In genomic region chr11:45927684-45928413, GRCh38 we compare ENCODE assay signal across 19 cellular contexts. TPM values are rescaled to one million over a fixed set of nuclear protein-coding genes. Genes with fewer than 3 reads are reported as not detected.
DNase-seq lines count a peak whose midpoint lies in the region; ATAC-seq lines count a peak whose summit lies in the region.
"Had no signal": no experiment of that assay in that cellular context is flagged by ENCODE, and none has a peak within 500 bp of the region (broad histone marks: within the 10 kb centered on the region; RNA-seq: fewer than 3 reads in every experiment).

No MANE protein-coding gene starts in this region.

- no peak overlapping the region for H3K4me3 ChIP-seq in CD8-positive, alpha-beta memory T cell (ENCODE audit: low read length)
- H3K4me3 ChIP-seq: left lung, transverse colon had no signal

- H3K36me3 Mint-ChIP-seq in activated CD4-positive, alpha-beta T cell treated with anti-CD3 and anti-CD28 coated beads, Interleukin-2, amount 10 ng/mL, durations not matched to agents 24 days and 14 days (ENCODE audit: low read depth): peaks cover 5% of the 10 kb centered on the region
- peaks cover 0 to 14% (median 2%) of the 10 kb centered on the region in 3 donors for H3K36me3 Mint-ChIP-seq in CD8-positive, alpha-beta memory T cell
- H3K36me3 Mint-ChIP-seq in activated T-helper 17 cell treated with anti-CD3 and anti-CD28 coated beads, Interleukin-2, amount 50 U/mL, for 72 hours (ENCODE audit: low read depth): peaks cover 14% of the 10 kb centered on the region
- peaks cover 0 to 12% (median 0%) of the 10 kb centered on the region in 3 donors for H3K36me3 Mint-ChIP-seq in naive thymus-derived CD8-positive, alpha-beta T cell

- no peaks in the 10 kb centered on the region for H3K9me3 Mint-ChIP-seq in activated CD4-positive, alpha-beta T cell treated with anti-CD3 and anti-CD28 coated beads, Interleukin-2, amount 10 ng/mL, durations not matched to agents 24 days and 14 days
- H3K9me3 Mint-ChIP-seq in CD8-positive, alpha-beta memory T cell: no peaks in the 10 kb centered on the region
- H3K9me3 Mint-ChIP-seq in activated T-helper 17 cell treated with anti-CD3 and anti-CD28 coated beads, Interleukin-2, amount 50 U/mL, for 72 hours: no peaks in the 10 kb centered on the region
- H3K9me3 Mint-ChIP-seq in naive thymus-derived CD8-positive, alpha-beta T cell: no peaks in the 10 kb centered on the region
- H3K9me3 Mint-ChIP-seq: CD4-positive, CD25-positive, alpha-beta regulatory T cell had no signal

- H3K36me3 ChIP-seq in CD8-positive, alpha-beta memory T cell (ENCODE audit: insufficient read depth, low read length): no peaks in the 10 kb centered on the region
- H3K36me3 ChIP-seq: transverse colon had no signal

- peaks cover 17% of the 10 kb centered on the region for H3K27me3 Mint-ChIP-seq in activated CD4-positive, alpha-beta T cell treated with anti-CD3 and anti-CD28 coated beads, Interleukin-2, amount 10 ng/mL, durations not matched to agents 24 days and 14 days
- H3K27me3 Mint-ChIP-seq in CD8-positive, alpha-beta memory T cell: peaks cover 0 to 10% of the 10 kb centered on the region in 2 donors
- H3K27me3 Mint-ChIP-seq in activated T-helper 17 cell treated with anti-CD3 and anti-CD28 coated beads, Interleukin-2, amount 50 U/mL, for 72 hours: no peaks in the 10 kb centered on the region
- peaks cover 0 to 2% (median 0%) of the 10 kb centered on the region in 5 donors for H3K27me3 Mint-ChIP-seq in naive thymus-derived CD8-positive, alpha-beta T cell

- intact Hi-C loops in activated CD4-positive, alpha-beta T cell treated with anti-CD3 and anti-CD28 coated beads, Interleukin-2, amount 10 ng/mL, durations not matched to agents 24 days and 14 days (cut with micrococcal nuclease): no loop called here

- DNase-seq in activated CD4-positive, alpha-beta T cell treated with anti-CD3 and anti-CD28 coated beads, Interleukin-2, amount 10 ng/mL, durations not matched to agents 24 days and 14 days: peak; percentile 56
- DNase-seq in activated CD4-positive, alpha-beta T cell treated with anti-CD3 and anti-CD28 coated beads, Interleukin-2, amount 50 U/mL, for 4 hours: no peak
- no peak for DNase-seq in CD8-positive, alpha-beta memory T cell
- DNase-seq in naive thymus-derived CD8-positive, alpha-beta T cell: peak in 1 of 10 donors; percentile 63
- DNase-seq in middle frontal gyrus (ENCODE audit: extremely low spot score, low spot score): no peak
- DNase-seq in effector CD8-positive, alpha-beta T cell (lab: John Stamatoyannopoulos, UW): no peak
- DNase-seq: CD4-positive, CD25-positive, alpha-beta regulatory T cell; left lung; NCI-H2081 treated with DMSO at 0.1 percent for 48 hours; NCI-H69; nephron progenitor cell; PC-3; stimulated activated CD4-positive, alpha-beta T cell treated with anti-CD3 and anti-CD28 coated beads, Interleukin-1b, Interleukin-23, amount 100 ng/mL, for 48 hours had no signal

- no peak overlapping the region for H3K4me3 Mint-ChIP-seq in activated CD4-positive, alpha-beta T cell treated with anti-CD3 and anti-CD28 coated beads, Interleukin-2, amount 10 ng/mL, durations not matched to agents 24 days and 14 days
- peak overlapping the region in 2 of 7 donors; percentile 8 to 55 for H3K4me3 Mint-ChIP-seq in CD8-positive, alpha-beta memory T cell
- H3K4me3 Mint-ChIP-seq in activated T-helper 17 cell treated with anti-CD3 and anti-CD28 coated beads, Interleukin-2, amount 50 U/mL, for 72 hours: no peak overlapping the region
- peak overlapping the region in 2 of 10 donors; percentile 6 to 21 for H3K4me3 Mint-ChIP-seq in naive thymus-derived CD8-positive, alpha-beta T cell
- H3K4me3 Mint-ChIP-seq: nephron progenitor cell had no signal

- CTCF ChIA-PET in CD8-positive, alpha-beta memory T cell (lab: Charles Lee): interaction anchor here (1.3 to 2.1 kb wide), 3 partner anchors 37 to 79 kb away, joined by 3 to 6 read pairs (median 3); no protein-coding TSS in a partner anchor

- H3K27me3 ChIP-seq in CD8-positive, alpha-beta memory T cell (ENCODE audit: insufficient read depth, low read length, poor library complexity, severe bottlenecking): no peaks in the 10 kb centered on the region
- H3K27me3 ChIP-seq: foreskin keratinocyte had no signal

- no peaks in the 10 kb centered on the region for H3K9me3 ChIP-seq in CD8-positive, alpha-beta memory T cell (ENCODE audit: low read length)
- H3K9me3 ChIP-seq: left lung, transverse colon had no signal

- H3K4me1 Mint-ChIP-seq in activated CD4-positive, alpha-beta T cell treated with anti-CD3 and anti-CD28 coated beads, Interleukin-2, amount 10 ng/mL, durations not matched to agents 24 days and 14 days: peaks cover 18% of the 10 kb centered on the region
- peaks cover 45 to 80% (median 47%) of the 10 kb centered on the region in 3 donors for H3K4me1 Mint-ChIP-seq in CD8-positive, alpha-beta memory T cell
- H3K4me1 Mint-ChIP-seq in activated T-helper 17 cell treated with anti-CD3 and anti-CD28 coated beads, Interleukin-2, amount 50 U/mL, for 72 hours: peaks cover 19% of the 10 kb centered on the region
- peaks cover 23 to 53% (median 44%) of the 10 kb centered on the region in 4 donors for H3K4me1 Mint-ChIP-seq in naive thymus-derived CD8-positive, alpha-beta T cell

- H3K27ac Mint-ChIP-seq in activated CD4-positive, alpha-beta T cell treated with anti-CD3 and anti-CD28 coated beads, Interleukin-2, amount 10 ng/mL, durations not matched to agents 24 days and 14 days: no peak overlapping the region
- H3K27ac Mint-ChIP-seq in CD8-positive, alpha-beta memory T cell: peak overlapping the region in 7 of 8 donors; percentile 48 to 97 (median 76)
- peak overlapping the region; percentile 68 for H3K27ac Mint-ChIP-seq in activated T-helper 17 cell treated with anti-CD3 and anti-CD28 coated beads, Interleukin-2, amount 50 U/mL, for 72 hours
- peak overlapping the region in 9 of 10 donors; percentile 22 to 86 (median 75) for H3K27ac Mint-ChIP-seq in naive thymus-derived CD8-positive, alpha-beta T cell
- H3K27ac Mint-ChIP-seq: nephron progenitor cell had no signal

- H3K27ac ChIP-seq in CD8-positive, alpha-beta memory T cell (ENCODE audit: low read depth, low read length): no peak overlapping the region
- H3K27ac ChIP-seq: foreskin keratinocyte, left lung, transverse colon had no signal

- no peak for ATAC-seq in activated T-helper 17 cell treated with anti-CD3 and anti-CD28 coated beads, Interleukin-2, amount 50 U/mL, for 72 hours (replicated peaks)
- ATAC-seq in naive thymus-derived CD8-positive, alpha-beta T cell: no peak
- no peak for ATAC-seq in GM21360 (IDR thresholded peaks at IDR 0.05; ENCODE audit: unreplicated experiment)
- ATAC-seq: foreskin keratinocyte, left lung, PC-3 had no signal

- POLR2A ChIA-PET in CD8-positive, alpha-beta memory T cell (lab: Charles Lee): no interaction called here
- POLR2A ChIA-PET in naive thymus-derived CD8-positive, alpha-beta T cell (lab: Charles Lee): interaction anchor here (6.3 kb wide), 1 partner anchor 11 kb away, joined by 57 read pairs; the partner anchor contains the start of gene PEX16

- peaks cover 26% of the 10 kb centered on the region for H3K4me1 ChIP-seq in CD8-positive, alpha-beta memory T cell (ENCODE audit: insufficient read depth, low read length)

RNA-seq across cellular contexts. Expression of gene LARGE2, which starts 5.4 kb away (rescaled TPM):
- total RNA-seq in activated CD4-positive, alpha-beta T cell treated with anti-CD3 and anti-CD28 coated beads, Interleukin-2, amount 10 ng/mL, durations not matched to agents 24 days and 14 days: not detected in 2 replicates
- 1 to 10 TPM; 2.6 to 3.2 TPM for total RNA-seq in CD8-positive, alpha-beta memory T cell
- polyA plus RNA-seq in CD8-positive, alpha-beta memory T cell: 14.4 TPM
- total RNA-seq in activated T-helper 17 cell treated with anti-CD3 and anti-CD28 coated beads, Interleukin-2, amount 50 U/mL, for 72 hours: 1 to 10 TPM in 1 of 2 donors, under 1 TPM in 1; 0.80 to 1.8 TPM
- total RNA-seq in naive thymus-derived CD8-positive, alpha-beta T cell: 1 to 10 TPM; 4.1 to 5.6 TPM
- 1 to 10 TPM in 2 of 3 donors, under 1 TPM in 1; 0.71 to 2.0 (median 1.7) TPM for polyA plus RNA-seq in naive thymus-derived CD8-positive, alpha-beta T cell
- total RNA-seq: A172, HT1080 had no signal

RNA-seq across cellular contexts. Expression of gene PEX16, which starts 10.2 kb away (rescaled TPM):
- total RNA-seq in activated CD4-positive, alpha-beta T cell treated with anti-CD3 and anti-CD28 coated beads, Interleukin-2, amount 10 ng/mL, durations not matched to agents 24 days and 14 days: 31.3 and 34.8 TPM in 2 replicates
- total RNA-seq in CD8-positive, alpha-beta memory T cell: 10 to 100 TPM; 35.1 to 43.2 TPM
- polyA plus RNA-seq in CD8-positive, alpha-beta memory T cell: 63.4 TPM
- total RNA-seq in activated T-helper 17 cell treated with anti-CD3 and anti-CD28 coated beads, Interleukin-2, amount 50 U/mL, for 72 hours: 10 to 100 TPM; 27.9 to 45.4 TPM
- 10 to 100 TPM; 66.8 to 74.1 TPM for total RNA-seq in naive thymus-derived CD8-positive, alpha-beta T cell
- polyA plus RNA-seq in naive thymus-derived CD8-positive, alpha-beta T cell: 10 to 100 TPM; 46.1 to 54.1 (median 53.2) TPM

RNA-seq across cellular contexts. Expression of gene FREY1, which starts 20.8 kb away (rescaled TPM):
- total RNA-seq in activated CD4-positive, alpha-beta T cell treated with anti-CD3 and anti-CD28 coated beads, Interleukin-2, amount 10 ng/mL, durations not matched to agents 24 days and 14 days: 1.8 and 2.0 TPM in 2 replicates
- total RNA-seq in CD8-positive, alpha-beta memory T cell: 1 to 10 TPM; 1.1 to 2.0 TPM
- polyA plus RNA-seq in CD8-positive, alpha-beta memory T cell: 0.43 TPM
- 1 to 10 TPM; 1.8 to 2.7 TPM for total RNA-seq in activated T-helper 17 cell treated with anti-CD3 and anti-CD28 coated beads, Interleukin-2, amount 50 U/mL, for 72 hours
- total RNA-seq in naive thymus-derived CD8-positive, alpha-beta T cell: 1 to 10 TPM; 3.1 to 3.4 TPM
- polyA plus RNA-seq in naive thymus-derived CD8-positive, alpha-beta T cell: not detected
- polyA plus RNA-seq: CD4-positive, CD25-positive, alpha-beta regulatory T cell had no signal

RNA-seq across cellular contexts. Expression of gene MAPK8IP1, which starts 42.4 kb away (rescaled TPM):
- 0.49 and 0.83 TPM in 2 replicates for total RNA-seq in activated CD4-positive, alpha-beta T cell treated with anti-CD3 and anti-CD28 coated beads, Interleukin-2, amount 10 ng/mL, durations not matched to agents 24 days and 14 days
- total RNA-seq in CD8-positive, alpha-beta memory T cell: 1 to 10 TPM in 1 of 2 experiments, under 1 TPM in 1; 0.98 to 1.1 TPM
- polyA plus RNA-seq in CD8-positive, alpha-beta memory T cell: 0.23 TPM
- under 1 TPM; 0.65 to 0.93 TPM for total RNA-seq in activated T-helper 17 cell treated with anti-CD3 and anti-CD28 coated beads, Interleukin-2, amount 50 U/mL, for 72 hours
- total RNA-seq in naive thymus-derived CD8-positive, alpha-beta T cell: 1 to 10 TPM; 1.6 to 2.1 TPM
- not detected for polyA plus RNA-seq in naive thymus-derived CD8-positive, alpha-beta T cell
